ENCODE assay signal across 30 cellular contexts in the genomic region with DNA sequence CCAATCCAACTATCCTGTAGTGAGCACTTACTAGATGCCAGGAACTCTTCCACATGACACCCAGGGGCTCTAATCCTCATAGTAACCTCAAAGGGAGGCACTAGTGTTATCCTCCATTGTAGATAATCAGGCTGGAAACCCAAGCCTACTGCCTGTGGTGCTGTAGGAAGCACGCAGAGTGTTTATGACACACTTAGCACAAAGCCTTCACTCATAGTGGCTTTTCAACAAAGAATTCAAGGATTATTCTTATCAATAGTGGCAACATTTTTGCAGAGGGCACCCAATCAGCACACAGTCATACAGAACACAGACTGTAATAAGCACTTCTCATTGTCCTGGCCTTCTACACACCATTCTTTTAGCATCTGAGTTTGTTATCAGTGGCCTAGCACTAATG. TPM values are rescaled to one million over a fixed set of nuclear protein-coding genes. Genes with fewer than 3 reads are reported as not detected.
"Had no signal": no experiment of that assay in that cellular context is flagged by ENCODE, and none has a peak within 500 bp of the region (broad histone marks: within the 10 kb centered on the region; RNA-seq: fewer than 3 reads in every experiment).

No MANE protein-coding gene starts in this region.

- H3K27me3 Mint-ChIP-seq: activated CD4-positive, alpha-beta memory T cell treated with anti-CD3 and anti-CD28 coated beads for 36 hours; activated CD4-positive, alpha-beta T cell treated with anti-CD3 and anti-CD28 coated beads, Interleukin-2, amount 10 ng/mL, durations not matched to agents 24 days and 14 days; activated CD8-positive, alpha-beta memory T cell treated with anti-CD3 and anti-CD28 coated beads, Interleukin-2, amount 10 ng/mL, durations not matched to agents 7 days and 5 days; activated naive CD8-positive, alpha-beta T cell treated with anti-CD3 and anti-CD28 coated beads, Interleukin-2, amount 50 U/mL, for 24 hours had no signal

- H3K27me3 ChIP-seq: adrenal gland, body of pancreas had no signal

- H3K9me3 ChIP-seq: adrenal gland, body of pancreas, esophagus squamous epithelium had no signal

- H3K4me3 Mint-ChIP-seq: activated CD4-positive, alpha-beta memory T cell treated with anti-CD3 and anti-CD28 coated beads for 36 hours; activated CD4-positive, alpha-beta T cell treated with anti-CD3 and anti-CD28 coated beads for 36 hours; activated CD4-positive, alpha-beta T cell treated with anti-CD3 and anti-CD28 coated beads, Interleukin-2, amount 10 ng/mL, durations not matched to agents 24 days and 14 days; activated CD8-positive, alpha-beta memory T cell treated with anti-CD3 and anti-CD28 coated beads, Interleukin-2, amount 10 ng/mL, durations not matched to agents 7 days and 5 days; activated CD8-positive, alpha-beta T cell treated with anti-CD3 and anti-CD28 coated beads, Interleukin-2, amount 10 ng/mL, durations not matched to agents 7 days and 5 days; activated naive CD4-positive, alpha-beta T cell treated with anti-CD3 and anti-CD28 coated beads for 36 hours; activated naive CD4-positive, alpha-beta T cell treated with anti-CD3 and anti-CD28 coated beads, Interleukin-2, amount 50 U/mL, for 24 hours; activated naive CD8-positive, alpha-beta T cell treated with anti-CD3 and anti-CD28 coated beads for 36 hours; activated naive CD8-positive, alpha-beta T cell treated with anti-CD3 and anti-CD28 coated beads, Interleukin-2, amount 50 U/mL, for 24 hours; activated T-helper 1 cell treated with anti-CD3 and anti-CD28 coated beads, Interleukin-12 subunit alpha, Interleukin-12 subunit beta, Interleukin-2, Interleukin-4 antibody, amounts not matched to agents 30 ng/mL and 10 ng/mL and 1 ng/mL, durations not matched to agents 14 hours and 24 hours and 36 hours had no signal

- DNase-seq: activated CD4-positive, alpha-beta memory T cell treated with anti-CD3 and anti-CD28 coated beads for 36 hours; activated CD4-positive, alpha-beta T cell treated with anti-CD3 and anti-CD28 coated beads for 36 hours; activated CD4-positive, alpha-beta T cell treated with anti-CD3 and anti-CD28 coated beads, Interleukin-2, amount 10 ng/mL, durations not matched to agents 24 days and 14 days; activated CD4-positive, CD25-positive, alpha-beta regulatory T cell; activated CD4-positive, CD25-positive, alpha-beta regulatory T cell treated with anti-CD3 and anti-CD28 coated beads, Interleukin-2, amount 50 U/mL, for 72 hours; activated CD8-positive, alpha-beta memory T cell treated with anti-CD3 and anti-CD28 coated beads, Interleukin-2, amount 10 ng/mL, durations not matched to agents 7 days and 5 days; activated CD8-positive, alpha-beta memory T cell treated with anti-CD3 and anti-CD28 coated beads, Interleukin-2, amount 50 U/mL, for 4 hours; activated CD8-positive, alpha-beta T cell treated with anti-CD3 and anti-CD28 coated beads, Interleukin-2, amount 10 ng/mL, durations not matched to agents 7 days and 5 days; activated effector memory CD4-positive, alpha-beta T cell treated with anti-CD3 and anti-CD28 coated beads, Interleukin-2, amount 50 U/mL, for 16 hours; activated naive CD4-positive, alpha-beta T cell treated with anti-CD3 and anti-CD28 coated beads for 36 hours; activated naive CD8-positive, alpha-beta T cell treated with anti-CD3 and anti-CD28 coated beads for 36 hours; activated naive CD8-positive, alpha-beta T cell treated with anti-CD3 and anti-CD28 coated beads, Interleukin-2, amount 50 U/mL, for 24 hours; activated T-cell treated with anti-CD3 and anti-CD28 coated beads, Interleukin-2, amount 50 U/mL, for 1 hour; activated T-cell treated with anti-CD3 and anti-CD28 coated beads, Interleukin-2, amount 50 U/mL, for 48 hours; adrenal gland; amygdala; aorta; body of pancreas; caudate nucleus; effector CD8-positive, alpha-beta T cell; esophagus squamous epithelium; T-helper 2 cell had no signal

- H3K36me3 ChIP-seq: adrenal gland, esophagus squamous epithelium had no signal

- H3K4me3 ChIP-seq: adrenal gland, body of pancreas, esophagus squamous epithelium had no signal

- H3K27ac ChIP-seq: adrenal gland, body of pancreas, epithelial cell of prostate, esophagus squamous epithelium had no signal

- H3K4me1 ChIP-seq: adrenal gland, esophagus squamous epithelium had no signal

- H3K4me1 Mint-ChIP-seq: activated CD4-positive, alpha-beta T cell treated with anti-CD3 and anti-CD28 coated beads for 36 hours; activated CD4-positive, alpha-beta T cell treated with anti-CD3 and anti-CD28 coated beads, Interleukin-2, amount 10 ng/mL, durations not matched to agents 24 days and 14 days; activated CD8-positive, alpha-beta memory T cell treated with anti-CD3 and anti-CD28 coated beads, Interleukin-2, amount 10 ng/mL, durations not matched to agents 7 days and 5 days; activated naive CD4-positive, alpha-beta T cell treated with anti-CD3 and anti-CD28 coated beads, Interleukin-2, amount 50 U/mL, for 24 hours; activated naive CD8-positive, alpha-beta T cell treated with anti-CD3 and anti-CD28 coated beads for 36 hours; activated naive CD8-positive, alpha-beta T cell treated with anti-CD3 and anti-CD28 coated beads, Interleukin-2, amount 50 U/mL, for 24 hours had no signal

- ATAC-seq: activated CD4-positive, alpha-beta T cell treated with anti-CD3 and anti-CD28 coated beads for 36 hours; activated CD8-positive, alpha-beta memory T cell treated with anti-CD3 and anti-CD28 coated beads, Interleukin-2, amount 10 ng/mL, durations not matched to agents 7 days and 5 days; activated CD8-positive, alpha-beta T cell treated with anti-CD3 and anti-CD28 coated beads, Interleukin-2, amount 10 ng/mL, durations not matched to agents 7 days and 5 days; activated naive CD8-positive, alpha-beta T cell treated with anti-CD3 and anti-CD28 coated beads, Interleukin-2, amount 50 U/mL, for 24 hours; body of pancreas had no signal

- H3K9me3 Mint-ChIP-seq: activated CD4-positive, alpha-beta memory T cell treated with anti-CD3 and anti-CD28 coated beads for 36 hours had no signal

- H3K27ac Mint-ChIP-seq: activated CD4-positive, alpha-beta memory T cell treated with anti-CD3 and anti-CD28 coated beads for 36 hours; activated CD4-positive, alpha-beta T cell treated with anti-CD3 and anti-CD28 coated beads for 36 hours; activated CD4-positive, alpha-beta T cell treated with anti-CD3 and anti-CD28 coated beads, Interleukin-2, amount 10 ng/mL, durations not matched to agents 24 days and 14 days; activated CD8-positive, alpha-beta memory T cell treated with anti-CD3 and anti-CD28 coated beads, Interleukin-2, amount 10 ng/mL, durations not matched to agents 7 days and 5 days; activated CD8-positive, alpha-beta T cell treated with anti-CD3 and anti-CD28 coated beads, Interleukin-2, amount 10 ng/mL, durations not matched to agents 7 days and 5 days; activated naive CD4-positive, alpha-beta T cell treated with anti-CD3 and anti-CD28 coated beads for 36 hours; activated naive CD4-positive, alpha-beta T cell treated with anti-CD3 and anti-CD28 coated beads, Interleukin-2, amount 50 U/mL, for 24 hours; activated naive CD8-positive, alpha-beta T cell treated with anti-CD3 and anti-CD28 coated beads for 36 hours; activated naive CD8-positive, alpha-beta T cell treated with anti-CD3 and anti-CD28 coated beads, Interleukin-2, amount 50 U/mL, for 24 hours; activated T-helper 1 cell treated with anti-CD3 and anti-CD28 coated beads, Interleukin-12 subunit alpha, Interleukin-12 subunit beta, Interleukin-2, Interleukin-4 antibody, amounts not matched to agents 30 ng/mL and 10 ng/mL and 1 ng/mL, durations not matched to agents 14 hours and 24 hours and 36 hours; activated T-helper 2 cell treated with anti-CD3 and anti-CD28 coated beads, Interferon-gamma antibody, Interleukin-2, Interleukin-4, amounts not matched to agents 10 μg/mL and 5 μg/mL and 100 μg/mL, durations not matched to agents 14 hours and 24 hours and 36 hours had no signal

RNA-seq across cellular contexts. Expression of a gene that starts 18.5 kb away (rescaled TPM):
- total RNA-seq: activated CD4-positive, alpha-beta memory T cell treated with anti-CD3 and anti-CD28 coated beads for 36 hours; activated CD4-positive, alpha-beta T cell treated with anti-CD3 and anti-CD28 coated beads for 36 hours; activated CD4-positive, alpha-beta T cell treated with anti-CD3 and anti-CD28 coated beads, Interleukin-2, amount 10 ng/mL, durations not matched to agents 24 days and 14 days; activated CD8-positive, alpha-beta memory T cell treated with anti-CD3 and anti-CD28 coated beads for 36 hours; activated CD8-positive, alpha-beta memory T cell treated with anti-CD3 and anti-CD28 coated beads, Interleukin-2, amount 10 ng/mL, durations not matched to agents 7 days and 5 days; activated CD8-positive, alpha-beta T cell treated with anti-CD3 and anti-CD28 coated beads, Interleukin-2, amount 10 ng/mL, durations not matched to agents 7 days and 5 days; activated naive CD4-positive, alpha-beta T cell treated with anti-CD3 and anti-CD28 coated beads for 36 hours; activated naive CD8-positive, alpha-beta T cell treated with anti-CD3 and anti-CD28 coated beads for 36 hours; activated T-helper 1 cell treated with anti-CD3 and anti-CD28 coated beads, Interleukin-12 subunit alpha, Interleukin-12 subunit beta, Interleukin-2, Interleukin-4 antibody, amounts not matched to agents 30 ng/mL and 10 ng/mL and 1 ng/mL, durations not matched to agents 14 hours and 24 hours and 36 hours; activated T-helper 2 cell treated with anti-CD3 and anti-CD28 coated beads, Interferon-gamma antibody, Interleukin-2, Interleukin-4, amounts not matched to agents 10 μg/mL and 5 μg/mL and 100 μg/mL, durations not matched to agents 14 hours and 24 hours and 36 hours; dermis microvascular lymphatic vessel endothelial cell; endothelial cell of umbilical vein; T-helper 1 cell treated with Interleukin-12 subunit alpha and Interleukin-12 subunit beta and Interleukin-4 antibody, amounts not matched to agents 30 ng/mL and 1 ng/mL, for 36 hours had no signal
- polyA plus RNA-seq: endothelial cell of umbilical vein had no signal
